Comparison of ENCODE assay signal across 12 cellular contexts in genomic region chr3:113255100-113255853, GRCh38. TPM values are rescaled to one million over a fixed set of nuclear protein-coding genes. Genes with fewer than 3 reads are reported as not detected.
A peak's percentile ranks its signal among the peaks of the same experiment; 100 is the strongest.
DNase-seq lines count a peak whose midpoint lies in the region; ATAC-seq and TF ChIP-seq lines count a peak whose summit lies in the region.
"Had no signal": no experiment of that assay in that cellular context is flagged by ENCODE, and none has a peak within 500 bp of the region (broad histone marks: within the 10 kb centered on the region; RNA-seq: fewer than 3 reads in every experiment).

No MANE protein-coding gene starts in this region.

- TF ChIP-seq CTCF in HFFc6 (IDR thresholded peaks at IDR 0.05) (peak; percentile 31; the same call in 1 of the 2 replicates), hepatocyte (IDR thresholded peaks at IDR 0.05; ENCODE audit: poor library complexity) (peak; percentile 5)

- no peak overlapping the region for H3K4me3 Mint-ChIP-seq in HFFc6

- H3K27ac ChIP-seq in hepatocyte = peak overlapping the region; percentile 53
- peak overlapping the region; percentile 67 for H3K27ac ChIP-seq in stomach smooth muscle (ENCODE audit: low read length)

- H3K4me1 Mint-ChIP-seq in HFFc6 (ENCODE audit: low read depth) = peaks cover 19% of the 10 kb centered on the region

- H3K9me2 ChIP-seq in hepatocyte (replicated peaks; ENCODE audit: insufficient read depth) = no peaks in the 10 kb centered on the region

- in situ Hi-C loops in SK-MEL-5 (cut with HindIII; ENCODE audit: low pct_unique_long_range_greater_than_20kb, low sequenced_read_pairs) = no loop called here

- ATAC-seq in GM19463 (IDR thresholded peaks at IDR 0.05; ENCODE audit: unreplicated experiment) = no peak

- peak overlapping the region; percentile 62 for H3K27ac Mint-ChIP-seq in HFFc6

- H3K27me3 Mint-ChIP-seq in HFFc6 (ENCODE audit: insufficient read depth) = peaks cover 7% of the 10 kb centered on the region

- no peak overlapping the region for H3K4me2 ChIP-seq in hepatocyte

- no peaks in the 10 kb centered on the region for H3K4me1 ChIP-seq in hepatocyte (ENCODE audit: insufficient read depth)
- peaks cover 41% of the 10 kb centered on the region for H3K4me1 ChIP-seq in stomach smooth muscle (ENCODE audit: control insufficient read depth, insufficient read depth, low read length)

- H3K27me3 ChIP-seq in hepatocyte = no peaks in the 10 kb centered on the region
- no peaks in the 10 kb centered on the region for H3K27me3 ChIP-seq in stomach smooth muscle (ENCODE audit: control insufficient read depth in 1 of 2, insufficient read depth in 2 of 2, low read length in 2 of 2)
- H3K27me3 ChIP-seq: transverse colon had no signal

- H3K36me3 ChIP-seq in hepatocyte (replicated peaks; ENCODE audit: insufficient read depth, low read depth) = no peaks in the 10 kb centered on the region
- H3K36me3 ChIP-seq in stomach smooth muscle (ENCODE audit: control insufficient read depth in 2 of 2, insufficient read depth in 2 of 2, low read length in 2 of 2) = peaks cover 25 to 34% of the 10 kb centered on the region in 2 donors
- H3K36me3 ChIP-seq: transverse colon had no signal

- H3K9me3 ChIP-seq in hepatocyte (ENCODE audit: low read depth) (no peaks in the 10 kb centered on the region), stomach smooth muscle (ENCODE audit: control insufficient read depth in 2 of 2, low read length in 2 of 2) (no peaks in the 10 kb centered on the region)
- H3K9me3 ChIP-seq: transverse colon had no signal

- H3K9me3 Mint-ChIP-seq in HFFc6 = no peaks in the 10 kb centered on the region

- no peaks in the 10 kb centered on the region for H3K79me2 ChIP-seq in hepatocyte

- no peaks in the 10 kb centered on the region for H4K20me1 ChIP-seq in hepatocyte (ENCODE audit: insufficient read depth, poor library complexity, severe bottlenecking)

- WGBS in hepatocyte (ENCODE audit: low lambda C conversion rate, missing lambda C conversion rate) = 81% methylated on average over 7 of the region's 7 CpGs

- no peak overlapping the region for H2AFZ ChIP-seq in hepatocyte

- DNase-seq in HFFc6 (no peak), SK-MEL-5 (ENCODE audit: low read depth, low spot score) (peak; percentile 30), hepatocyte (ENCODE audit: low spot score) (no peak), NCI-H146 treated with DMSO at 0.1 percent for 48 hours (lab: John Stamatoyannopoulos, UW; ENCODE audit: unreplicated experiment) (no peak), DMS79 (lab: John Stamatoyannopoulos, UW) (no peak)
- DNase-seq: activated CD4-positive, CD25-positive, alpha-beta regulatory T cell; Calu3; cerebellar nuclear complex; NCI-H2081 treated with DMSO at 0.1 percent for 48 hours; transverse colon had no signal

- no peak overlapping the region for H3K9ac ChIP-seq in stomach smooth muscle (ENCODE audit: low read length in 2 of 2)

- H3K36me3 Mint-ChIP-seq in HFFc6 (ENCODE audit: low read depth) = peaks cover 2% of the 10 kb centered on the region; the same call in 1 of the 2 replicates

- H3K4me3 ChIP-seq in hepatocyte (no peak overlapping the region), stomach smooth muscle (ENCODE audit: low read length in 2 of 2) (no peak overlapping the region)
- H3K4me3 ChIP-seq: transverse colon had no signal

RNA-seq across cellular contexts. Expression of gene BOC, which starts 43.9 kb away (rescaled TPM):
- 10 to 100 TPM in 4 of 6 experiments, 1 to 10 TPM in 2; 7.0 to 15.1 (median 13.2) TPM for total RNA-seq in HFFc6 (2021; fragmentation: NEBNext Ultra II Directional; extraction: Animal tissue kit (Norgen Biotek cat#: 25700))
- total RNA-seq in SK-MEL-5 (2014; rRNA removed; shearing (Covaris generic)) = 0.05 TPM in 1 of 2 replicates, not detected in the other
- 0.20 and 3.7 TPM in 2 replicates for polyA plus RNA-seq in SK-MEL-5 (2015; cell fraction: cytosol; rRNA removed)
- 0.05 and 0.23 TPM in 2 replicates for polyA plus RNA-seq in SK-MEL-5 (2015; cell fraction: nucleus; rRNA removed)
- 17.9 and 20.4 TPM in 2 replicates for total RNA-seq in hepatocyte
- 24.0 and 28.2 TPM in 2 replicates for polyA plus RNA-seq in hepatocyte
